In genomic region chr6:30626484-30627366, GRCh38 we compare ENCODE assay signal across 1 cellular context.
A peak's percentile ranks its signal among the peaks of the same experiment; 100 is the strongest.
TF ChIP-seq lines count a peak whose summit lies in the region.

Gene ATAT1, plus strand, starts transcription at chr6:30626874.

TF ChIP-seq in HepG2, 621 proteins besides CTCF, POLR2A, EP300 and RAD21 (continued from another document and continues in another):
- TF ChIP-seq RBAK (CRISPR knock-in tag; IDR thresholded peaks at IDR 0.05) (0 out of 2 replicates have a peak, but pooled peaks have one; percentile 51), MXI1 (IDR thresholded peaks at IDR 0.05; ENCODE audit: borderline replicate concordance, low read depth, low read length) (peak; percentile 78; the same call in 1 of the 3 replicates), AGO1 (IDR thresholded peaks at IDR 0.05; ENCODE audit: low read depth, low read length, poor library complexity, severe bottlenecking) (peak; percentile 99), ZNF460 (CRISPR knock-in tag; IDR thresholded peaks at IDR 0.05; ENCODE audit: borderline replicate concordance) (peak; percentile 21; the same call in 1 of the 2 replicates), SMAD9 (CRISPR knock-in tag; IDR thresholded peaks at IDR 0.05) (peak; percentile 97), DNMT1 (CRISPR knock-in tag; IDR thresholded peaks at IDR 0.05) (no peak), BORCS8-MEF2B (CRISPR knock-in tag; IDR thresholded peaks at IDR 0.05) (peak; percentile 49; the same call in 1 of the 2 replicates), MLXIP (CRISPR knock-in tag; IDR thresholded peaks at IDR 0.05; ENCODE audit: borderline replicate concordance) (no peak), NCOR1 (IDR thresholded peaks at IDR 0.05; ENCODE audit: borderline replicate concordance, low read length) (peak; percentile 16; the same call in 1 of the 2 replicates), ZMYM2 (CRISPR knock-in tag; IDR thresholded peaks at IDR 0.05) (peak; percentile 24; the same call in 1 of the 2 replicates), ZBTB39 (CRISPR knock-in tag; IDR thresholded peaks at IDR 0.05) (peak; percentile 86; the same call in 1 of the 2 replicates), MLLT10 (CRISPR knock-in tag; IDR thresholded peaks at IDR 0.05) (no peak), GLI4 (CRISPR knock-in tag; IDR thresholded peaks at IDR 0.05; ENCODE audit: borderline replicate concordance) (peak; percentile 77; the same call in 1 of the 2 replicates), MEIS1 (CRISPR knock-in tag; IDR thresholded peaks at IDR 0.05; ENCODE audit: borderline replicate concordance) (peak; percentile 80; the same call in 1 of the 2 replicates), ETV5 (CRISPR knock-in tag; IDR thresholded peaks at IDR 0.05; ENCODE audit: borderline replicate concordance) (peak; percentile 77), CCAR2 (optimal IDR thresholded peaks at IDR 0.05; ENCODE audit: low read depth, low read length) (peak; percentile 71), TBX3 (IDR thresholded peaks at IDR 0.05; ENCODE audit: borderline replicate concordance) (no peak), ZFP82 (CRISPR knock-in tag; IDR thresholded peaks at IDR 0.05; ENCODE audit: borderline replicate concordance) (peak; percentile 72; the same call in 1 of the 2 replicates), ZNF335 (CRISPR knock-in tag; IDR thresholded peaks at IDR 0.05) (peak; percentile 79), ZNF180 (CRISPR knock-in tag; IDR thresholded peaks at IDR 0.05; ENCODE audit: borderline replicate concordance, low read depth) (no peak), ZKSCAN8 (CRISPR knock-in tag; IDR thresholded peaks at IDR 0.05; ENCODE audit: borderline replicate concordance) (peak; percentile 43; the same call in 1 of the 2 replicates), SALL1 (CRISPR knock-in tag; IDR thresholded peaks at IDR 0.05) (peak; percentile 92), KLF6 (CRISPR knock-in tag; IDR thresholded peaks at IDR 0.05) (peak; percentile 59; the same call in 1 of the 2 replicates), ZFP90 (CRISPR knock-in tag; IDR thresholded peaks at IDR 0.05; ENCODE audit: borderline replicate concordance) (peak; percentile 91), BRCA1 (CRISPR knock-in tag; IDR thresholded peaks at IDR 0.05) (peak; percentile 32; the same call in 1 of the 2 replicates), ZNF138 (CRISPR knock-in tag; IDR thresholded peaks at IDR 0.05; ENCODE audit: low read depth) (peak; percentile 93; the same call in 1 of the 2 replicates), ZNF605 (CRISPR knock-in tag; IDR thresholded peaks at IDR 0.05) (peak; percentile 94), KLF9 (CRISPR knock-in tag; IDR thresholded peaks at IDR 0.05; ENCODE audit: low read depth) (peak; percentile 94), CREM (IDR thresholded peaks at IDR 0.05) (peak; percentile 95), CREM (CRISPR knock-in tag; IDR thresholded peaks at IDR 0.05) (no peak), ZNF777 (CRISPR knock-in tag; IDR thresholded peaks at IDR 0.05) (no peak), ZFAT (CRISPR knock-in tag; conservative IDR thresholded peaks at IDR 0.05) (no peak), ZNF550 (CRISPR knock-in tag; IDR thresholded peaks at IDR 0.05; ENCODE audit: borderline replicate concordance) (0 out of 2 replicates have a peak, but pooled peaks have one; percentile 59), ATF6 (CRISPR knock-in tag; conservative IDR thresholded peaks at IDR 0.05) (no peak), YEATS4 (CRISPR knock-in tag; IDR thresholded peaks at IDR 0.05; ENCODE audit: borderline replicate concordance) (peak; percentile 90), ZFYVE20 (CRISPR knock-in tag; IDR thresholded peaks at IDR 0.05; ENCODE audit: borderline replicate concordance, low read depth) (no peak), ZNF768 (CRISPR knock-in tag; IDR thresholded peaks at IDR 0.05) (peak; percentile 73; the same call in 1 of the 2 replicates), ZSCAN22 (CRISPR knock-in tag; IDR thresholded peaks at IDR 0.05) (no peak), MED1 (CRISPR knock-in tag; IDR thresholded peaks at IDR 0.05) (peak; percentile 58; the same call in 1 of the 2 replicates), KLF13 (CRISPR knock-in tag; IDR thresholded peaks at IDR 0.05) (peak; percentile 88; the same call in 1 of the 2 replicates), ZNF350 (CRISPR knock-in tag; IDR thresholded peaks at IDR 0.05; ENCODE audit: borderline replicate concordance, low read depth) (peak; percentile 97)
- TF ChIP-seq, protein P1, sequence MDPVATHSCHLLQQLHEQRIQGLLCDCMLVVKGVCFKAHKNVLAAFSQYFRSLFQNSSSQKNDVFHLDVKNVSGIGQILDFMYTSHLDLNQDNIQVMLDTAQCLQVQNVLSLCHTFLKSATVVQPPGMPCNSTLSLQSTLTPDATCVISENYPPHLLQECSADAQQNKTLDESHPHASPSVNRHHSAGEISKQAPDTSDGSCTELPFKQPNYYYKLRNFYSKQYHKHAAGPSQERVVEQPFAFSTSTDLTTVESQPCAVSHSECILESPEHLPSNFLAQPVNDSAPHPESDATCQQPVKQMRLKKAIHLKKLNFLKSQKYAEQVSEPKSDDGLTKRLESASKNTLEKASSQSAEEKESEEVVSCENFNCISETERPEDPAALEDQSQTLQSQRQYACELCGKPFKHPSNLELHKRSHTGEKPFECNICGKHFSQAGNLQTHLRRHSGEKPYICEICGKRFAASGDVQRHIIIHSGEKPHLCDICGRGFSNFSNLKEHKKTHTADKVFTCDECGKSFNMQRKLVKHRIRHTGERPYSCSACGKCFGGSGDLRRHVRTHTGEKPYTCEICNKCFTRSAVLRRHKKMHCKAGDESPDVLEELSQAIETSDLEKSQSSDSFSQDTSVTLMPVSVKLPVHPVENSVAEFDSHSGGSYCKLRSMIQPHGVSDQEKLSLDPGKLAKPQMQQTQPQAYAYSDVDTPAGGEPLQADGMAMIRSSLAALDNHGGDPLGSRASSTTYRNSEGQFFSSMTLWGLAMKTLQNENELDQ (CRISPR knock-in tag; IDR thresholded peaks at IDR 0.05; ENCODE audit: borderline replicate concordance), result 0 out of 2 replicates have a peak, but pooled peaks have one; percentile 20
- TF ChIP-seq, protein P2, sequence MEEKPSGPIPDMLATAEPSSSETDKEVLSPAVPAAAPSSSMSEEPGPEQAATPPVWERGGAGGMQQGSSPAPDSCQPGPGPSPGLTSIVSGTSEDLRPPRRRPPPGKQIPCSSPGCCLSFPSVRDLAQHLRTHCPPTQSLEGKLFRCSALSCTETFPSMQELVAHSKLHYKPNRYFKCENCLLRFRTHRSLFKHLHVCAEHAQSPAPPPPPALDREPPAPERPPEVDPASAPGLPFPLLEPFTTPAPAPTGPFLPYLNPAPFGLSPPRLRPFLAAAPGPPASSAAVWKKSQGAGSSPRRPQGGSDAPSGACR (CRISPR knock-in tag; IDR thresholded peaks at IDR 0.05), result peak; percentile 81
- TF ChIP-seq, protein P3, sequence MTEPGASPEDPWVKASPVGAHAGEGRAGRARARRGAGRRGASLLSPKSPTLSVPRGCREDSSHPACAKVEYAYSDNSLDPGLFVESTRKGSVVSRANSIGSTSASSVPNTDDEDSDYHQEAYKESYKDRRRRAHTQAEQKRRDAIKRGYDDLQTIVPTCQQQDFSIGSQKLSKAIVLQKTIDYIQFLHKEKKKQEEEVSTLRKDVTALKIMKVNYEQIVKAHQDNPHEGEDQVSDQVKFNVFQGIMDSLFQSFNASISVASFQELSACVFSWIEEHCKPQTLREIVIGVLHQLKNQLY (CRISPR knock-in tag; IDR thresholded peaks at IDR 0.05), result no peak
- TF ChIP-seq, protein P4, sequence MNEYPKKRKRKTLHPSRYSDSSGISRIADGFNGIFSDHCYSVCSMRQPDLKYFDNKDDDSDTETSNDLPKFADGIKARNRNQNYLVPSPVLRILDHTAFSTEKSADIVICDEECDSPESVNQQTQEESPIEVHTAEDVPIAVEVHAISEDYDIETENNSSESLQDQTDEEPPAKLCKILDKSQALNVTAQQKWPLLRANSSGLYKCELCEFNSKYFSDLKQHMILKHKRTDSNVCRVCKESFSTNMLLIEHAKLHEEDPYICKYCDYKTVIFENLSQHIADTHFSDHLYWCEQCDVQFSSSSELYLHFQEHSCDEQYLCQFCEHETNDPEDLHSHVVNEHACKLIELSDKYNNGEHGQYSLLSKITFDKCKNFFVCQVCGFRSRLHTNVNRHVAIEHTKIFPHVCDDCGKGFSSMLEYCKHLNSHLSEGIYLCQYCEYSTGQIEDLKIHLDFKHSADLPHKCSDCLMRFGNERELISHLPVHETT (CRISPR knock-in tag; conservative IDR thresholded peaks at IDR 0.05), result peak; percentile 72; the same call in 1 of the 2 replicates
- TF ChIP-seq, protein P5, sequence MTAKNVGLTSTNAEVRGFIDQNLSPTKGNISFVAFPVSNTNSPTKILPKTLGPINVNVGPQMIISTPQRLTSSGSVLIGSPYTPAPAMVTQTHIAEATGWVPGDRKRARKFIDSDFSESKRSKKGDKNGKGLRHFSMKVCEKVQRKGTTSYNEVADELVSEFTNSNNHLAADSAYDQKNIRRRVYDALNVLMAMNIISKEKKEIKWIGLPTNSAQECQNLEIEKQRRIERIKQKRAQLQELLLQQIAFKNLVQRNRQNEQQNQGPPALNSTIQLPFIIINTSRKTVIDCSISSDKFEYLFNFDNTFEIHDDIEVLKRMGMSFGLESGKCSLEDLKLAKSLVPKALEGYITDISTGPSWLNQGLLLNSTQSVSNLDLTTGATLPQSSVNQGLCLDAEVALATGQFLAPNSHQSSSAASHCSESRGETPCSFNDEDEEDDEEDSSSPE (CRISPR knock-in tag; IDR thresholded peaks at IDR 0.05), result peak; percentile 58; the same call in 1 of the 2 replicates
